10 cellular contexts compared by ENCODE assay signal in the genomic region with DNA sequence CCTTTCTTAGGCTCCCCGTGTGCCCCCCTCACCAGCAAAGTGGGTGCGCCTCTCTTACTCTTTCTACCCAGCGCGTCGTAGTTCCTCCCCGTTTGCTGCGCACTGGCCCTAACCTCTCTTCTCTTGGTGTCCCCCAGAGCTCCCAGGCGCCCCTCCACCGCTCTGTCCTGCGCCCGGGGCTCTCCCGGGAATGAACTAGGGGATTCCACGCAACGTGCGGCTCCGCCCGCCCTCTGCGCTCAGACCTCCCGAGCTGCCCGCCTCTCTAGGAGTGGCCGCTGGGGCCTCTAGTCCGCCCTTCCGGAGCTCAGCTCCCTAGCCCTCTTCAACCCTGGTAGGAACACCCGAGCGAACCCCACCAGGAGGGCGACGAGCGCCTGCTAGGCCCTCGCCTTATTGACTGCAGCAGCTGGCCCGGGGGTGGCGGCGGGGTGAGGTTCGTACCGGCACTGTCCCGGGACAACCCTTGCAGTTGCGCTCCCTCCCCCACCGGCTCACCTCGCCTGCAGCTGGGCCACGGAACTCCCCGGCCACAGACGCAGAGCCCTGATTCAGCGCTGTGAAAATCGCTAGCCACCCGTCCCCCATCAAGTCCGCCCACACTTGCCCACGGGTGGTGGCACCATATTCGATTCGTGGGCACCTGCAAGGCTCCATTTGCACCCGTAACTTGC. TPM values are rescaled to one million over a fixed set of nuclear protein-coding genes. Genes with fewer than 3 reads are reported as not detected.
A peak's percentile ranks its signal among the peaks of the same experiment; 100 is the strongest.
DNase-seq lines count a peak whose midpoint lies in the region; ATAC-seq and TF ChIP-seq lines count a peak whose summit lies in the region.
"Had no signal": no experiment of that assay in that cellular context is flagged by ENCODE, and none has a peak within 500 bp of the region (broad histone marks: within the 10 kb centered on the region; RNA-seq: fewer than 3 reads in every experiment).

No MANE protein-coding gene starts in this region.

- POLR2A ChIA-PET in CD8-positive, alpha-beta memory T cell (lab: Charles Lee), result no interaction called here

- H3K27me3 ChIP-seq in RWPE2 (ENCODE audit: insufficient read depth, poor library complexity, severe bottlenecking) (peaks cover 37% of the 10 kb centered on the region), cardiac muscle cell (peaks cover 89% of the 10 kb centered on the region), neuronal stem cell (ENCODE audit: control insufficient read depth in 3 of 3, insufficient read depth in 3 of 3, low read depth in 1 of 3, low read length in 3 of 3) (peaks cover 12 to 64% (median 51%) of the 10 kb centered on the region in 3 experiments)
- peaks cover 4% of the 10 kb centered on the region for H3K27me3 ChIP-seq in CD8-positive, alpha-beta memory T cell (ENCODE audit: insufficient read depth, low read length, poor library complexity, severe bottlenecking)

- TF ChIP-seq CTCF in RWPE2 (IDR thresholded peaks at IDR 0.05; ENCODE audit: poor library complexity, severe bottlenecking) (no peak), cardiac muscle cell (IDR thresholded peaks at IDR 0.05; ENCODE audit: low read depth, low read length) (no peak)

- H3K27me3 Mint-ChIP-seq in CD8-positive, alpha-beta memory T cell, result peaks cover 46 to 83% of the 10 kb centered on the region in 2 donors

- H3K9me3 Mint-ChIP-seq in CD8-positive, alpha-beta memory T cell, result peaks cover 0 to 1% (median 0%) of the 10 kb centered on the region in 5 donors
- H3K9me3 Mint-ChIP-seq: CD4-positive, alpha-beta T cell had no signal

- peak overlapping the region; percentile 53 for H3K9ac ChIP-seq in neuronal stem cell (ENCODE audit: low read depth, low read length, poor library complexity)

- no peak overlapping the region for H3K4me3 Mint-ChIP-seq in CD8-positive, alpha-beta memory T cell
- H3K4me3 Mint-ChIP-seq: CD4-positive, alpha-beta T cell had no signal

- H3K14ac ChIP-seq in neuronal stem cell (ENCODE audit: low read length), result no peak overlapping the region

- H3K9me3 ChIP-seq in RWPE2 (ENCODE audit: severe bottlenecking) (no peaks in the 10 kb centered on the region), cardiac muscle cell (ENCODE audit: low read depth) (no peaks in the 10 kb centered on the region), neuronal stem cell (replicated peaks in 1 of 2; ENCODE audit: control insufficient read depth in 2 of 2, insufficient read depth in 1 of 2, low read depth in 1 of 2, low read length in 2 of 2) (no peaks in the 10 kb centered on the region)
- H3K9me3 ChIP-seq in CD8-positive, alpha-beta memory T cell (ENCODE audit: low read length), result no peaks in the 10 kb centered on the region

- peak overlapping the region; percentile 30 for H3K18ac ChIP-seq in neuronal stem cell (ENCODE audit: low read length)

- H3K27ac Mint-ChIP-seq in CD8-positive, alpha-beta memory T cell, result peak overlapping the region in 1 of 8 donors; percentile 9
- H3K27ac Mint-ChIP-seq: CD4-positive, alpha-beta T cell had no signal

- no peak overlapping the region for H2BK12ac ChIP-seq in neuronal stem cell (ENCODE audit: low read length)

- H2BK5ac ChIP-seq in neuronal stem cell (ENCODE audit: low read length), result no peak overlapping the region

- H4K8ac ChIP-seq in neuronal stem cell (ENCODE audit: low read depth, low read length), result no peak overlapping the region

- ATAC-seq in RWPE2 (ENCODE audit: low read depth), result peak; percentile 19; the same call in 1 of the 3 replicates

- peak overlapping the region; percentile 68 for H2AFZ ChIP-seq in neuronal stem cell (ENCODE audit: low read length)

- H3K4me2 ChIP-seq in neuronal stem cell (ENCODE audit: insufficient read depth, low read length, poor library complexity, severe bottlenecking), result peak overlapping the region; percentile 78

- no peak overlapping the region for H3K27ac ChIP-seq in RWPE2 (ENCODE audit: poor library complexity, severe bottlenecking)
- H3K27ac ChIP-seq in cardiac muscle cell, result no peak overlapping the region
- no peak overlapping the region for H3K27ac ChIP-seq in neuronal stem cell (replicated peaks; ENCODE audit: low read length)
- H3K27ac ChIP-seq in CD8-positive, alpha-beta memory T cell (ENCODE audit: low read depth, low read length), result no peak overlapping the region

- H3K36me3 ChIP-seq in RWPE2 (ENCODE audit: low read depth) (no peaks in the 10 kb centered on the region), cardiac muscle cell (no peaks in the 10 kb centered on the region), neuronal stem cell (replicated peaks in 1 of 2; ENCODE audit: control insufficient read depth in 2 of 2, insufficient read depth in 2 of 2, low read length in 2 of 2) (no peaks in the 10 kb centered on the region)
- no peaks in the 10 kb centered on the region for H3K36me3 ChIP-seq in CD8-positive, alpha-beta memory T cell (ENCODE audit: insufficient read depth, low read length)

- H3K4me1 Mint-ChIP-seq in CD8-positive, alpha-beta memory T cell, result peaks cover 9 to 16% (median 11%) of the 10 kb centered on the region in 3 donors

- H2BK15ac ChIP-seq in neuronal stem cell (ENCODE audit: low read length), result no peak overlapping the region

- H3K36me3 Mint-ChIP-seq in CD8-positive, alpha-beta memory T cell, result no peaks in the 10 kb centered on the region

- H3K4me3 ChIP-seq in RWPE2 (ENCODE audit: severe bottlenecking) (no peak overlapping the region), cardiac muscle cell (peak overlapping the region; percentile 21), neuronal stem cell (ENCODE audit: low read length in 2 of 2) (peak overlapping the region in 1 of 2 donors; percentile 71)
- no peak overlapping the region for H3K4me3 ChIP-seq in CD8-positive, alpha-beta memory T cell (ENCODE audit: low read length)

- H3K4me1 ChIP-seq in RWPE2 (ENCODE audit: insufficient read depth, poor library complexity, severe bottlenecking) (no peaks in the 10 kb centered on the region), cardiac muscle cell (ENCODE audit: low read depth) (no peaks in the 10 kb centered on the region), neuronal stem cell (ENCODE audit: control insufficient read depth in 2 of 2, insufficient read depth in 1 of 2, low read depth in 1 of 2, low read length in 2 of 2) (peaks cover 0 to 7% of the 10 kb centered on the region in 2 donors)
- no peaks in the 10 kb centered on the region for H3K4me1 ChIP-seq in CD8-positive, alpha-beta memory T cell (ENCODE audit: insufficient read depth, low read length)

- no peak overlapping the region for H3K4ac ChIP-seq in neuronal stem cell (ENCODE audit: low read length)

- no peak overlapping the region for H2BK120ac ChIP-seq in neuronal stem cell (ENCODE audit: low read depth, low read length)

- H3K79me1 ChIP-seq in neuronal stem cell (ENCODE audit: low read depth, low read length), result no peaks in the 10 kb centered on the region

- H4K91ac ChIP-seq in neuronal stem cell (ENCODE audit: low read depth, low read length, poor library complexity), result no peak overlapping the region

- H2AK5ac ChIP-seq in neuronal stem cell (ENCODE audit: low read depth, low read length), result no peak overlapping the region

- H3K23ac ChIP-seq in neuronal stem cell (ENCODE audit: low read depth, low read length, poor library complexity), result peak overlapping the region; percentile 8

- no CpG with 5 or more reads among the region's 49 CpGs for WGBS in neuronal stem cell (ENCODE audit: extremely low coverage in 2 of 2, insufficient read length in 2 of 2, insufficient replicate concordance in 1 of 2), 2 donors

- CTCF ChIA-PET in CD8-positive, alpha-beta memory T cell (lab: Charles Lee), result no interaction called here

- DNase-seq in AG20443 (ENCODE audit: low spot score), result peak; percentile 18
- peak; percentile 52 for DNase-seq in RWPE2 (ENCODE audit: low spot score)
- DNase-seq in cardiac muscle cell (ENCODE audit: low read depth in 1 of 2, low spot score in 1 of 2), result peak; percentile 2 to 22
- peak; percentile 23 for DNase-seq in neuronal stem cell (ENCODE audit: low spot score)
- DNase-seq in CD8-positive, alpha-beta memory T cell, result no peak
- no peak for DNase-seq in pons (ENCODE audit: low spot score)
- DNase-seq in NOMO-1 (lab: John Stamatoyannopoulos, UW; ENCODE audit: unreplicated experiment in 2 of 2), result no peak
- DNase-seq in NAMALWA (ENCODE audit: low spot score), result no peak
- DNase-seq: activated gamma-delta T cell; CD4-positive, alpha-beta T cell had no signal

RNA-seq across cellular contexts. Expression of gene TMEM233, which starts 1.3 kb away (rescaled TPM):
- total RNA-seq in cardiac muscle cell, result 0.06 and 0.07 TPM in 2 replicates
- polyA plus RNA-seq in cardiac muscle cell, result not detected in 2 replicates
- 0.01 TPM for polyA plus RNA-seq in neuronal stem cell (2013, experiment 1 of 2)
- polyA plus RNA-seq in neuronal stem cell (2013, experiment 2 of 2), result not detected
- total RNA-seq in CD8-positive, alpha-beta memory T cell, result not detected
- polyA plus RNA-seq in CD8-positive, alpha-beta memory T cell, result not detected
- total RNA-seq: CD4-positive, alpha-beta T cell had no signal

Comparison
In these comparisons a context has a peak if more than half of its experiments do, and no peak if none do; other contexts are left out.
1. DNase-seq: peak in AG20443 (single experiment), RWPE2 (single experiment), cardiac muscle cell (2 of 2) and neuronal stem cell (single experiment); none in CD8-positive, alpha-beta memory T cell (0 of 5), pons (single experiment), NOMO-1 (0 of 2) and NAMALWA (single experiment).